ENCODE assay signal across 17 cellular contexts in genomic region chr11:62566247-62566646, GRCh38. TPM values are rescaled to one million over a fixed set of nuclear protein-coding genes. Genes with fewer than 3 reads are reported as not detected.
A peak's percentile ranks its signal among the peaks of the same experiment; 100 is the strongest.
DNase-seq lines count a peak whose midpoint lies in the region; ATAC-seq, FAIRE-seq and TF ChIP-seq lines count a peak whose summit lies in the region.
"Had no signal": no experiment of that assay in that cellular context is flagged by ENCODE, and none has a peak within 500 bp of the region (broad histone marks: within the 10 kb centered on the region; RNA-seq: fewer than 3 reads in every experiment).

No MANE protein-coding gene starts in this region.

- TF ChIP-seq EP300 in GM12878 (IDR thresholded peaks at IDR 0.05; ENCODE audit: borderline replicate concordance in 1 of 2, control insufficient read depth in 1 of 2, low read depth in 2 of 2, low read length in 2 of 2): no peak

- POLR2A ChIA-PET in Panc1 (lab: Charles Lee): interaction anchor here (0.6 kb wide), 1 partner anchor 56 kb away, joined by 3 read pairs; the partner anchor contains the start of gene B3GAT3
- POLR2A ChIA-PET in GM12878 (lab: Charles Lee): interaction anchor here (0.6 to 2.0 kb wide), 7 partner anchors 9 to 122 kb away, joined by 3 to 9 read pairs (median 4); partner anchors contain the start of genes LBHD1 and TUT1

- TF ChIP-seq CTCF in Panc1 (IDR thresholded peaks at IDR 0.05) (no peak), GM12878 (IDR thresholded peaks at IDR 0.05 in 2 of 3, conservative IDR thresholded peaks at IDR 0.05 in 1 of 3; ENCODE audit: control insufficient read depth in 2 of 3, extremely low read depth in 1 of 3, insufficient read depth in 1 of 3, low read depth in 3 of 3, low read length in 3 of 3) (no peak), Calu3 (IDR thresholded peaks at IDR 0.05; ENCODE audit: unreplicated experiment) (no peak), lower leg skin (IDR thresholded peaks at IDR 0.05) (no peak)

- no peaks in the 10 kb centered on the region for H3K9me3 ChIP-seq in Panc1 (ENCODE audit: control insufficient read depth, insufficient read depth, low read depth, low read length)
- no peaks in the 10 kb centered on the region for H3K9me3 ChIP-seq in GM12878 (replicated peaks; ENCODE audit: control insufficient read depth, insufficient read depth, low read length)
- H3K9me3 ChIP-seq: tibial nerve had no signal

- no peak overlapping the region for H3K4me3 ChIP-seq in Panc1 (ENCODE audit: low read depth in 2 of 2, low read length in 2 of 2)
- H3K4me3 ChIP-seq in GM12878: no peak overlapping the region
- no peak overlapping the region for H3K4me3 ChIP-seq in lower leg skin (ENCODE audit: low read depth, poor library complexity, severe bottlenecking)
- H3K4me3 ChIP-seq: cardiac muscle cell, tibial nerve had no signal

- SMC1A ChIA-PET in GM12878 (lab: Charles Lee; ENCODE audit: uncharacterized antibody, unreplicated experiment): interaction anchor here (1.1 to 3.3 kb wide), 7 partner anchors 9 to 172 kb away, joined by 3 to 18 read pairs (median 5); no protein-coding TSS in a partner anchor

- no peak for FAIRE-seq in GM12878 (lab: Jason Lieb, UNC)
- FAIRE-seq: GM18507 had no signal

- H3K79me2 ChIP-seq in GM12878 (ENCODE audit: control insufficient read depth, insufficient read depth, low read length): peaks cover 49% of the 10 kb centered on the region

- H3K4me1 Mint-ChIP-seq in activated naive CD4-positive, alpha-beta T cell treated with anti-CD3 and anti-CD28 coated beads, Interleukin-2, amount 50 U/mL, for 24 hours: peaks cover 58% of the 10 kb centered on the region
- H3K4me1 Mint-ChIP-seq in stimulated activated effector memory CD8-positive, alpha-beta T cell treated with anti-CD3 and anti-CD28 coated beads, Interleukin-12 subunit alpha, Interleukin-12 subunit beta, amount 100 ng/mL, for 72 hours: peaks cover 54% of the 10 kb centered on the region
- peaks cover 46% of the 10 kb centered on the region for H3K4me1 Mint-ChIP-seq in Calu3 (ENCODE audit: low read depth, unreplicated experiment)

- ATAC-seq in Panc1 (no peak), GM12878 (no peak)
- ATAC-seq in stimulated activated effector memory CD8-positive, alpha-beta T cell treated with anti-CD3 and anti-CD28 coated beads, Interleukin-12 subunit alpha, Interleukin-12 subunit beta, amount 100 ng/mL, for 72 hours: no peak
- ATAC-seq: effector memory CD8-positive, alpha-beta T cell had no signal

- H4K20me1 ChIP-seq in GM12878 (ENCODE audit: control insufficient read depth, insufficient read depth): peaks cover 4% of the 10 kb centered on the region; the same call in 1 of the 2 replicates

- no peak for DNase-seq in activated naive CD4-positive, alpha-beta T cell treated with Interleukin-2 at 50 U/mL for 16 hours
- DNase-seq in Panc1 (ENCODE audit: low read depth, low spot score): no peak
- DNase-seq in GM12878 (ENCODE audit: low read depth, low spot score): no peak
- DNase-seq in stimulated activated effector memory CD8-positive, alpha-beta T cell treated with anti-CD3 and anti-CD28 coated beads, Interleukin-12 subunit alpha, Interleukin-12 subunit beta, amount 100 ng/mL, for 72 hours (ENCODE audit: low spot score in 2 of 2): no peak
- DNase-seq in Calu3: no peak
- DNase-seq in lower leg skin (ENCODE audit: low spot score in 2 of 2): no peak
- DNase-seq in stimulated activated CD4-positive, alpha-beta T cell treated with anti-CD3 and anti-CD28 coated beads, Interleukin-12 subunit alpha, Interleukin-12 subunit beta, amount 100 ng/mL, for 4 hours: no peak
- DNase-seq: activated effector memory CD4-positive, alpha-beta T cell treated with anti-CD3 and anti-CD28 coated beads, Interleukin-2, amount 50 U/mL, for 16 hours; effector memory CD8-positive, alpha-beta T cell; NCI-H1694; NCI-H526; stimulated activated CD4-positive, alpha-beta T cell treated with anti-CD3 and anti-CD28 coated beads, Interleukin-2, amount 100 ng/mL, for 24 hours had no signal

- TF ChIP-seq RAD21 in GM12878 (IDR thresholded peaks at IDR 0.05; ENCODE audit: insufficient read depth, low read depth, low read length): no peak

- H2AFZ ChIP-seq in GM12878 (ENCODE audit: control insufficient read depth, low read depth, low read length): no peak overlapping the region

- H3K27me3 Mint-ChIP-seq in activated naive CD4-positive, alpha-beta T cell treated with anti-CD3 and anti-CD28 coated beads, Interleukin-2, amount 50 U/mL, for 24 hours: no peaks in the 10 kb centered on the region
- no peaks in the 10 kb centered on the region for H3K27me3 Mint-ChIP-seq in Calu3 (ENCODE audit: unreplicated experiment)
- H3K27me3 Mint-ChIP-seq: effector memory CD8-positive, alpha-beta T cell had no signal

- RAD21 ChIA-PET in GM12878 (lab: Charles Lee; ENCODE audit: unreplicated experiment): interaction anchor here (0.8 to 3.6 kb wide), 7 partner anchors 8 to 141 kb away, joined by 3 to 22 read pairs (median 5); partner anchors contain the start of genes AHNAK and EEF1G

- H3K9me3 Mint-ChIP-seq in activated naive CD4-positive, alpha-beta T cell treated with anti-CD3 and anti-CD28 coated beads, Interleukin-2, amount 50 U/mL, for 24 hours: no peaks in the 10 kb centered on the region
- no peaks in the 10 kb centered on the region for H3K9me3 Mint-ChIP-seq in stimulated activated effector memory CD8-positive, alpha-beta T cell treated with anti-CD3 and anti-CD28 coated beads, Interleukin-12 subunit alpha, Interleukin-12 subunit beta, amount 100 ng/mL, for 72 hours
- no peaks in the 10 kb centered on the region for H3K9me3 Mint-ChIP-seq in Calu3 (ENCODE audit: low read depth, unreplicated experiment)
- H3K9me3 Mint-ChIP-seq: effector memory CD8-positive, alpha-beta T cell; T-helper 1 cell treated with Interleukin-12 subunit alpha and Interleukin-12 subunit beta and Interleukin-4 antibody, amounts not matched to agents 30 μg/mL and 1 μg/mL, for 36 hours had no signal

- peaks cover 27% of the 10 kb centered on the region for H3K36me3 ChIP-seq in Panc1 (ENCODE audit: control insufficient read depth, insufficient read depth, low read length)
- peaks cover 10 to 58% of the 10 kb centered on the region in 2 experiments for H3K36me3 ChIP-seq in GM12878 (ENCODE audit: control insufficient read depth in 2 of 2, insufficient read depth in 2 of 2, low read length in 1 of 2)

- H3K9ac ChIP-seq in GM12878 (ENCODE audit: control insufficient read depth, insufficient read depth, low read length): no peak overlapping the region

- peak overlapping the region; percentile 76 for H3K27ac Mint-ChIP-seq in activated naive CD4-positive, alpha-beta T cell treated with anti-CD3 and anti-CD28 coated beads, Interleukin-2, amount 50 U/mL, for 24 hours
- peak overlapping the region; percentile 76 for H3K27ac Mint-ChIP-seq in stimulated activated effector memory CD8-positive, alpha-beta T cell treated with anti-CD3 and anti-CD28 coated beads, Interleukin-12 subunit alpha, Interleukin-12 subunit beta, amount 100 ng/mL, for 72 hours
- H3K27ac Mint-ChIP-seq in Calu3 (ENCODE audit: unreplicated experiment): no peak overlapping the region

- H3K4me2 ChIP-seq in GM12878 (ENCODE audit: control insufficient read depth, insufficient read depth): 0 out of 2 replicates have a peak overlapping the region, but pooled peaks have one; percentile 5

- H3K4me1 ChIP-seq in Panc1 (ENCODE audit: control insufficient read depth, insufficient read depth, low read length) (peaks cover 50% of the 10 kb centered on the region), GM12878 (ENCODE audit: control insufficient read depth, insufficient read depth, low read length) (peaks cover 13% of the 10 kb centered on the region)

- CTCF ChIA-PET in Panc1 (lab: Charles Lee) (no interaction called here), GM12878 (lab: Yijun Ruan, JAX) (interaction anchor here (0.5 to 5.7 kb wide), 9 partner anchors 9 to 296 kb away, joined by 3 to 42 read pairs (median 10); partner anchors contain the start of gene TUT1), Calu3 (lab: Charles Lee) (interaction anchor here (0.9 to 1.2 kb wide), 4 partner anchors 8 to 141 kb away, joined by 3 to 4 read pairs (median 3); partner anchors contain the start of gene EEF1G)

- peak overlapping the region; percentile 41 for H3K27ac ChIP-seq in Panc1 (ENCODE audit: low read length)
- H3K27ac ChIP-seq in GM12878 (ENCODE audit: control insufficient read depth, insufficient read depth): no peak overlapping the region

- H3K27me3 ChIP-seq in Panc1 (ENCODE audit: control insufficient read depth, insufficient read depth, low read length) (no peaks in the 10 kb centered on the region), GM12878 (replicated peaks in 1 of 2; ENCODE audit: control insufficient read depth in 2 of 2, insufficient read depth in 2 of 2, low read length in 1 of 2) (no peaks in the 10 kb centered on the region)
- H3K27me3 ChIP-seq: cardiac muscle cell, tibial nerve had no signal

- 98% methylated on average over 8 of the region's 8 CpGs for WGBS in GM12878 (ENCODE audit: insufficient coverage, insufficient replicate concordance, low lambda C conversion rate, missing lambda C conversion rate)
- WGBS in lower leg skin, 2 donors: 93 to 94% methylated on average over 8 of the region's 8 CpGs

- H3K36me3 Mint-ChIP-seq in activated naive CD4-positive, alpha-beta T cell treated with anti-CD3 and anti-CD28 coated beads, Interleukin-2, amount 50 U/mL, for 24 hours: peaks cover 28% of the 10 kb centered on the region
- H3K36me3 Mint-ChIP-seq in stimulated activated effector memory CD8-positive, alpha-beta T cell treated with anti-CD3 and anti-CD28 coated beads, Interleukin-12 subunit alpha, Interleukin-12 subunit beta, amount 100 ng/mL, for 72 hours: peaks cover 100% of the 10 kb centered on the region
- H3K36me3 Mint-ChIP-seq in Calu3 (ENCODE audit: insufficient read depth, unreplicated experiment): peaks cover 83% of the 10 kb centered on the region

- H3K4me3 Mint-ChIP-seq in activated naive CD4-positive, alpha-beta T cell treated with anti-CD3 and anti-CD28 coated beads, Interleukin-2, amount 50 U/mL, for 24 hours: peak overlapping the region; percentile 19
- no peak overlapping the region for H3K4me3 Mint-ChIP-seq in stimulated activated effector memory CD8-positive, alpha-beta T cell treated with anti-CD3 and anti-CD28 coated beads, Interleukin-12 subunit alpha, Interleukin-12 subunit beta, amount 100 ng/mL, for 72 hours
- no peak overlapping the region for H3K4me3 Mint-ChIP-seq in Calu3 (ENCODE audit: low read depth, unreplicated experiment)
- H3K4me3 Mint-ChIP-seq: effector memory CD8-positive, alpha-beta T cell; T-helper 1 cell treated with Interleukin-12 subunit alpha and Interleukin-12 subunit beta and Interleukin-4 antibody, amounts not matched to agents 30 μg/mL and 1 μg/mL, for 36 hours had no signal

- in situ Hi-C loops in Panc1 (cut with HindIII; ENCODE audit: low pct_unique_long_range_greater_than_20kb, low sequenced_read_pairs): no loop called here
- in situ Hi-C loops in GM12878 (cut with MboI): no loop called here

- BruUV-seq in Panc1 (replicated peaks; lab: Mats Ljungman, UMichigan): TSS peak; percentile 32
- no TSS peak for BruUV-seq in GM12878 (replicated peaks; lab: Mats Ljungman, UMichigan)
- BruUV-seq in Calu3 (replicated peaks; lab: Mats Ljungman, UMichigan): no TSS peak

- TF ChIP-seq POLR2A in GM12878 (IDR thresholded peaks at IDR 0.05; ENCODE audit: low read depth, low read length) (no peak), lower leg skin (IDR thresholded peaks at IDR 0.05) (no peak)

- intact Hi-C loops in Panc1 (cut with micrococcal nuclease; ENCODE audit: unreplicated experiment): no loop called here
- intact Hi-C loops in GM12878 (cut with micrococcal nuclease; ENCODE audit: unreplicated experiment): no loop called here
- intact Hi-C loops in Calu3 (cut with micrococcal nuclease; ENCODE audit: unreplicated experiment): no loop called here
- intact Hi-C loops in lower leg skin (cut with DNase I; ENCODE audit: low total_unique reads): no loop called here

RNA-seq across cellular contexts. Expression of gene EEF1G, which starts 7.4 kb away (rescaled TPM):
- total RNA-seq in Panc1 (2021; ENCODE audit: unreplicated experiment) (1,119 TPM), GM12878 (2014; rRNA removed) (2,512 and 2,611 TPM in 2 replicates), GM12878 (2014; rRNA removed; fragmentation: Illumina TruSeq; extraction: Trizol) (2,491 and 2,551 TPM in 2 replicates), GM12878 (2021) (2,218 and 2,306 TPM in 2 replicates), Calu3 (2022) (970 and 1,189 TPM in 2 replicates), lower leg skin (1,000 to 10,000 TPM; 2,343 to 3,224 (median 2,571) TPM)
- polyA plus RNA-seq in Panc1 (2012; ENCODE audit: insufficient read length): 1,553 TPM
- total RNA-seq in GM12878 (2013; cell fraction: nucleolus; rRNA removed): 270 and 284 TPM in 2 replicates
- polyA plus RNA-seq in GM12878 (2011; ENCODE audit: low read depth): 2,168 TPM
- polyA plus RNA-seq in GM12878 (2011; rRNA removed) (1,766 and 2,335 TPM in 2 replicates), GM12878 (2014; fragmentation: Illumina TruSeq; extraction: Trizol) (2,336 and 2,739 TPM in 2 replicates), GM12878 (2014; fragmentation: Nextera tagmentation; extraction: Ambion mirVana) (1,000 to 10,000 TPM; 1,227 to 1,233 TPM), GM12878 (2014; rRNA removed) (2,498 and 2,961 TPM in 2 replicates), GM12878 (2016; fragmentation: Nextera tagmentation; extraction: Ambion mirVana) (100 to 1,000 TPM; 850 to 912 TPM)
- polyA plus RNA-seq in GM12878 (2011; cell fraction: cytosol; rRNA removed): 2,704 and 2,784 TPM in 2 replicates
- polyA plus RNA-seq in GM12878 (2011; cell fraction: nucleus; rRNA removed): 719 and 1,009 TPM in 2 replicates
- 2,616 and 3,065 TPM in 2 replicates for polyA plus RNA-seq in GM12878 (2012)
- polyA minus RNA-seq in GM12878 (2011; rRNA and poly(A)+ RNA removed): 1,401 and 2,150 TPM in 2 replicates
- polyA minus RNA-seq in GM12878 (2011; cell fraction: cytosol; rRNA and poly(A)+ RNA removed): 694 and 779 TPM in 2 replicates
- polyA minus RNA-seq in GM12878 (2011; cell fraction: nucleus; rRNA and poly(A)+ RNA removed): 161 and 187 TPM in 2 replicates

RNA-seq across cellular contexts. Expression of gene AHNAK, which starts 19.6 kb away (rescaled TPM):
- total RNA-seq in Panc1 (2021; ENCODE audit: unreplicated experiment): 844 TPM
- 355 TPM for polyA plus RNA-seq in Panc1 (2012; ENCODE audit: insufficient read length)
- total RNA-seq in GM12878 (2013; cell fraction: nucleolus; rRNA removed): 162 and 186 TPM in 2 replicates
- 44.4 and 46.6 TPM in 2 replicates for total RNA-seq in GM12878 (2014; rRNA removed)
- 43.5 and 49.6 TPM in 2 replicates for total RNA-seq in GM12878 (2014; rRNA removed; fragmentation: Illumina TruSeq; extraction: Trizol)
- 90.0 and 90.3 TPM in 2 replicates for total RNA-seq in GM12878 (2021)
- polyA plus RNA-seq in GM12878 (2011; ENCODE audit: low read depth): 6.6 TPM
- polyA plus RNA-seq in GM12878 (2011; rRNA removed): 12.7 and 16.1 TPM in 2 replicates
- 8.2 and 13.2 TPM in 2 replicates for polyA plus RNA-seq in GM12878 (2011; cell fraction: cytosol; rRNA removed)
- 28.2 and 31.7 TPM in 2 replicates for polyA plus RNA-seq in GM12878 (2011; cell fraction: nucleus; rRNA removed)
- polyA plus RNA-seq in GM12878 (2012): 8.0 and 14.1 TPM in 2 replicates
- 42.3 and 53.4 TPM in 2 replicates for polyA plus RNA-seq in GM12878 (2014; fragmentation: Illumina TruSeq; extraction: Trizol)
- 1 to 10 TPM in 1 of 2 experiments, under 1 TPM in 1; 0.76 to 1.2 TPM for polyA plus RNA-seq in GM12878 (2014; fragmentation: Nextera tagmentation; extraction: Ambion mirVana)
- polyA plus RNA-seq in GM12878 (2014; rRNA removed): 22.5 and 23.5 TPM in 2 replicates
- 10 to 100 TPM; 11.8 to 16.4 TPM for polyA plus RNA-seq in GM12878 (2016; fragmentation: Nextera tagmentation; extraction: Ambion mirVana)
- 41.7 and 48.2 TPM in 2 replicates for polyA minus RNA-seq in GM12878 (2011; rRNA and poly(A)+ RNA removed)
- 26.6 and 27.7 TPM in 2 replicates for polyA minus RNA-seq in GM12878 (2011; cell fraction: cytosol; rRNA and poly(A)+ RNA removed)
- 15.3 and 15.4 TPM in 2 replicates for polyA minus RNA-seq in GM12878 (2011; cell fraction: nucleus; rRNA and poly(A)+ RNA removed)
- total RNA-seq in Calu3 (2022): 246 and 253 TPM in 2 replicates
- total RNA-seq in lower leg skin: 1,000 to 10,000 TPM; 1,345 to 1,611 (median 1,532) TPM

RNA-seq across cellular contexts. Expression of gene TUT1, which starts 25.1 kb away (rescaled TPM):
- 19.9 TPM for total RNA-seq in Panc1 (2021; ENCODE audit: unreplicated experiment)
- 21.9 TPM for polyA plus RNA-seq in Panc1 (2012; ENCODE audit: insufficient read length)
- 19.1 and 19.7 TPM in 2 replicates for total RNA-seq in GM12878 (2013; cell fraction: nucleolus; rRNA removed)
- total RNA-seq in GM12878 (2014; rRNA removed): 12.1 and 12.3 TPM in 2 replicates
- 6.9 and 8.3 TPM in 2 replicates for total RNA-seq in GM12878 (2014; rRNA removed; fragmentation: Illumina TruSeq; extraction: Trizol)
- 26.6 and 28.4 TPM in 2 replicates for total RNA-seq in GM12878 (2021)
- 6.9 TPM for polyA plus RNA-seq in GM12878 (2011; ENCODE audit: low read depth)
- 12.0 and 18.4 TPM in 2 replicates for polyA plus RNA-seq in GM12878 (2011; rRNA removed)
- polyA plus RNA-seq in GM12878 (2011; cell fraction: cytosol; rRNA removed): 16.6 and 19.8 TPM in 2 replicates
- 47.4 and 48.5 TPM in 2 replicates for polyA plus RNA-seq in GM12878 (2011; cell fraction: nucleus; rRNA removed)
- polyA plus RNA-seq in GM12878 (2012): 15.7 and 18.2 TPM in 2 replicates
- 9.5 and 14.0 TPM in 2 replicates for polyA plus RNA-seq in GM12878 (2014; fragmentation: Illumina TruSeq; extraction: Trizol)
- 1 to 10 TPM; 1.1 to 1.4 TPM for polyA plus RNA-seq in GM12878 (2014; fragmentation: Nextera tagmentation; extraction: Ambion mirVana)
- 19.4 and 22.7 TPM in 2 replicates for polyA plus RNA-seq in GM12878 (2014; rRNA removed)
- 10 to 100 TPM; 26.9 to 29.9 TPM for polyA plus RNA-seq in GM12878 (2016; fragmentation: Nextera tagmentation; extraction: Ambion mirVana)
- 8.8 and 10.6 TPM in 2 replicates for polyA minus RNA-seq in GM12878 (2011; rRNA and poly(A)+ RNA removed)
- 3.5 and 4.5 TPM in 2 replicates for polyA minus RNA-seq in GM12878 (2011; cell fraction: cytosol; rRNA and poly(A)+ RNA removed)
- 5.6 and 7.2 TPM in 2 replicates for polyA minus RNA-seq in GM12878 (2011; cell fraction: nucleus; rRNA and poly(A)+ RNA removed)
- total RNA-seq in Calu3 (2022): 21.9 and 26.3 TPM in 2 replicates
- total RNA-seq in lower leg skin: 10 to 100 TPM; 11.0 to 29.8 (median 15.8) TPM

RNA-seq across cellular contexts. Expression of gene MTA2, which starts 35.4 kb away (rescaled TPM):
- 163 TPM for total RNA-seq in Panc1 (2021; ENCODE audit: unreplicated experiment)
- 129 TPM for polyA plus RNA-seq in Panc1 (2012; ENCODE audit: insufficient read length)
- 68.4 and 79.3 TPM in 2 replicates for total RNA-seq in GM12878 (2013; cell fraction: nucleolus; rRNA removed)
- total RNA-seq in GM12878 (2014; rRNA removed): 195 and 201 TPM in 2 replicates
- 174 and 178 TPM in 2 replicates for total RNA-seq in GM12878 (2014; rRNA removed; fragmentation: Illumina TruSeq; extraction: Trizol)
- total RNA-seq in GM12878 (2021): 189 and 196 TPM in 2 replicates
- 48.7 TPM for polyA plus RNA-seq in GM12878 (2011; ENCODE audit: low read depth)
- 43.2 and 53.2 TPM in 2 replicates for polyA plus RNA-seq in GM12878 (2011; rRNA removed)
- 68.6 and 69.6 TPM in 2 replicates for polyA plus RNA-seq in GM12878 (2011; cell fraction: cytosol; rRNA removed)
- 136 and 209 TPM in 2 replicates for polyA plus RNA-seq in GM12878 (2011; cell fraction: nucleus; rRNA removed)
- polyA plus RNA-seq in GM12878 (2012): 75.6 and 111 TPM in 2 replicates
- polyA plus RNA-seq in GM12878 (2014; fragmentation: Illumina TruSeq; extraction: Trizol): 198 and 201 TPM in 2 replicates
- 1 to 10 TPM; 6.7 to 6.8 TPM for polyA plus RNA-seq in GM12878 (2014; fragmentation: Nextera tagmentation; extraction: Ambion mirVana)
- 135 and 137 TPM in 2 replicates for polyA plus RNA-seq in GM12878 (2014; rRNA removed)
- 10 to 100 TPM; 76.3 to 90.3 TPM for polyA plus RNA-seq in GM12878 (2016; fragmentation: Nextera tagmentation; extraction: Ambion mirVana)
- 82.3 and 108 TPM in 2 replicates for polyA minus RNA-seq in GM12878 (2011; rRNA and poly(A)+ RNA removed)
- 43.6 and 46.5 TPM in 2 replicates for polyA minus RNA-seq in GM12878 (2011; cell fraction: cytosol; rRNA and poly(A)+ RNA removed)
- polyA minus RNA-seq in GM12878 (2011; cell fraction: nucleus; rRNA and poly(A)+ RNA removed): 51.3 and 83.7 TPM in 2 replicates
- 90.4 and 97.2 TPM in 2 replicates for total RNA-seq in Calu3 (2022)
- 100 to 1,000 TPM in 2 of 4 donors, 10 to 100 TPM in 2; 91.3 to 139 (median 98.3) TPM for total RNA-seq in lower leg skin

RNA-seq across cellular contexts. Expression of gene EML3, which starts 46.3 kb away (rescaled TPM):
- 88.8 TPM for total RNA-seq in Panc1 (2021; ENCODE audit: unreplicated experiment)
- polyA plus RNA-seq in Panc1 (2012; ENCODE audit: insufficient read length): 77.9 TPM
- total RNA-seq in GM12878 (2013; cell fraction: nucleolus; rRNA removed): 48.1 and 57.5 TPM in 2 replicates
- 22.5 and 23.9 TPM in 2 replicates for total RNA-seq in GM12878 (2014; rRNA removed)
- total RNA-seq in GM12878 (2014; rRNA removed; fragmentation: Illumina TruSeq; extraction: Trizol): 14.0 and 17.3 TPM in 2 replicates
- total RNA-seq in GM12878 (2021): 69.8 and 82.5 TPM in 2 replicates
- polyA plus RNA-seq in GM12878 (2011; ENCODE audit: low read depth): 19.2 TPM
- 18.4 and 27.1 TPM in 2 replicates for polyA plus RNA-seq in GM12878 (2011; rRNA removed)
- 25.4 and 33.5 TPM in 2 replicates for polyA plus RNA-seq in GM12878 (2011; cell fraction: cytosol; rRNA removed)
- polyA plus RNA-seq in GM12878 (2011; cell fraction: nucleus; rRNA removed): 197 and 232 TPM in 2 replicates
- 42.2 and 48.7 TPM in 2 replicates for polyA plus RNA-seq in GM12878 (2012)
- 16.3 and 21.9 TPM in 2 replicates for polyA plus RNA-seq in GM12878 (2014; fragmentation: Illumina TruSeq; extraction: Trizol)
- polyA plus RNA-seq in GM12878 (2014; fragmentation: Nextera tagmentation; extraction: Ambion mirVana): 1 to 10 TPM in 1 of 2 experiments, under 1 TPM in 1; 0.58 to 1.2 TPM
- 45.7 and 61.0 TPM in 2 replicates for polyA plus RNA-seq in GM12878 (2014; rRNA removed)
- polyA plus RNA-seq in GM12878 (2016; fragmentation: Nextera tagmentation; extraction: Ambion mirVana): 10 to 100 TPM; 25.6 to 26.8 TPM
- polyA minus RNA-seq in GM12878 (2011; rRNA and poly(A)+ RNA removed): 20.3 and 27.6 TPM in 2 replicates
- polyA minus RNA-seq in GM12878 (2011; cell fraction: cytosol; rRNA and poly(A)+ RNA removed): 12.0 and 12.2 TPM in 2 replicates
- polyA minus RNA-seq in GM12878 (2011; cell fraction: nucleus; rRNA and poly(A)+ RNA removed): 22.6 and 35.8 TPM in 2 replicates
- 43.3 and 51.4 TPM in 2 replicates for total RNA-seq in Calu3 (2022)
- 10 to 100 TPM; 39.5 to 61.0 (median 42.9) TPM for total RNA-seq in lower leg skin
